Comparison of ENCODE assay signal across 1 cellular context in genomic region chr11:119307219-119307618, GRCh38.
TF ChIP-seq lines count a peak whose summit lies in the region.

No MANE protein-coding gene starts in this region.

TF ChIP-seq in H1, 55 proteins besides CTCF, POLR2A, EP300 and RAD21:
- no peak for TF ChIP-seq SRF (IDR thresholded peaks at IDR 0.05; ENCODE audit: low read depth, low read length)
- TF ChIP-seq POLR2AphosphoS5 (IDR thresholded peaks at IDR 0.05; ENCODE audit: low read depth, low read length), result no peak
- no peak for TF ChIP-seq YY1 (IDR thresholded peaks at IDR 0.05; ENCODE audit: low read depth, low read length)
- TF ChIP-seq SP1 (IDR thresholded peaks at IDR 0.05; ENCODE audit: low read depth, low read length), result no peak
- no peak for TF ChIP-seq ASH2L (IDR thresholded peaks at IDR 0.05; ENCODE audit: low read length)
- no peak for TF ChIP-seq TBP (IDR thresholded peaks at IDR 0.05; ENCODE audit: low read depth, low read length)
- TF ChIP-seq POU5F1 (IDR thresholded peaks at IDR 0.05; ENCODE audit: low read depth, low read length), result no peak
- no peak for TF ChIP-seq NRF1 (IDR thresholded peaks at IDR 0.05; ENCODE audit: low read depth, low read length)
- TF ChIP-seq JUN (IDR thresholded peaks at IDR 0.05; ENCODE audit: low read depth, low read length), result no peak
